In genomic region chr9:130200038-130200979, GRCh38 we compare ENCODE assay signal across 1 cellular context.
TF ChIP-seq lines count a peak whose summit lies in the region.

No MANE protein-coding gene starts in this region.

TF ChIP-seq in H1, 55 proteins besides CTCF, POLR2A, EP300 and RAD21:
- no peak for TF ChIP-seq CHD7 (IDR thresholded peaks at IDR 0.05; ENCODE audit: insufficient replicate concordance, low read length)
- TF ChIP-seq SUZ12 (IDR thresholded peaks at IDR 0.05; ENCODE audit: low read length) = no peak
- no peak for TF ChIP-seq SIX5 (IDR thresholded peaks at IDR 0.05; ENCODE audit: low read depth, low read length)
- no peak for TF ChIP-seq RXRA (IDR thresholded peaks at IDR 0.05; ENCODE audit: insufficient read depth, low read depth, low read length)
- TF ChIP-seq CTBP2 (IDR thresholded peaks at IDR 0.05; ENCODE audit: borderline replicate concordance, insufficient read depth, insufficient read length, low read length) = no peak
- TF ChIP-seq CHD1 (IDR thresholded peaks at IDR 0.05; ENCODE audit: low read depth, low read length) = no peak
